ENCODE assay signal across 8 cellular contexts in genomic region chr2:96527990-96528679, GRCh38. TPM values are rescaled to one million over a fixed set of nuclear protein-coding genes. Genes with fewer than 3 reads are reported as not detected.
DNase-seq lines count a peak whose midpoint lies in the region; TF ChIP-seq lines count a peak whose summit lies in the region.

No MANE protein-coding gene starts in this region.

- H3K9me3 ChIP-seq in Peyer's patch (no peaks in the 10 kb centered on the region), adrenal gland (replicated peaks in 1 of 3) (no peaks in the 10 kb centered on the region)

- WGBS in adrenal gland, 4 donors = 46 to 64% (median 49%) methylated on average over 13 of the region's 13 CpGs

- H3K27ac ChIP-seq in Peyer's patch = peak overlapping the region; percentile 65 to 87 (median 70)
- H3K27ac ChIP-seq in adrenal gland = peak overlapping the region in 4 of 5 donors; percentile 19 to 87 (median 72)

- peak in 2 of 3 donors; percentile 51 to 74 for DNase-seq in Peyer's patch
- DNase-seq in adrenal gland = peak; percentile 32 to 68 (median 53)
- peak; percentile 49 for DNase-seq in iris pigment epithelial cell (ENCODE audit: low read depth)
- peak; percentile 63 to 68 for DNase-seq in stimulated activated CD4-positive, alpha-beta T cell treated with anti-CD3 and anti-CD28 coated beads, Interleukin-4, amount 100 ng/mL, for 4 hours
- DNase-seq in middle frontal gyrus (ENCODE audit: extremely low spot score, low spot score) = no peak
- no peak for DNase-seq in RKO (ENCODE audit: low spot score)
- DNase-seq in DMS79 (lab: John Stamatoyannopoulos, UW) = no peak

- H3K27me3 ChIP-seq in Peyer's patch = no peaks in the 10 kb centered on the region
- no peaks in the 10 kb centered on the region for H3K27me3 ChIP-seq in adrenal gland

- TF ChIP-seq POLR2A in Peyer's patch (IDR thresholded peaks at IDR 0.05) = no peak
- no peak for TF ChIP-seq POLR2A in adrenal gland (IDR thresholded peaks at IDR 0.05)

- TF ChIP-seq CTCF in Peyer's patch (IDR thresholded peaks at IDR 0.05) = no peak
- TF ChIP-seq CTCF in adrenal gland (IDR thresholded peaks at IDR 0.05) = no peak

- peaks cover 0 to 59% (median 3%) of the 10 kb centered on the region in 4 donors for H3K4me1 ChIP-seq in Peyer's patch
- peaks cover 1 to 27% of the 10 kb centered on the region in 2 donors for H3K4me1 ChIP-seq in adrenal gland (replicated peaks in 1 of 2)

- H3K4me3 ChIP-seq in GM08714 (ENCODE audit: low read length) = peak overlapping the region; percentile 27; the same call in 1 of the 2 replicates
- H3K4me3 ChIP-seq in Peyer's patch = peak overlapping the region; percentile 44 to 64 (median 58)
- peak overlapping the region in 2 of 4 donors; percentile 70 to 73 for H3K4me3 ChIP-seq in adrenal gland

- H3K36me3 ChIP-seq in Peyer's patch (no peaks in the 10 kb centered on the region), adrenal gland (replicated peaks in 1 of 2) (no peaks in the 10 kb centered on the region)

- intact Hi-C loops in adrenal gland (cut with DNase I) = no loop called here

RNA-seq across cellular contexts. Expression of gene ARID5A, which starts 8.4 kb away (rescaled TPM):
- total RNA-seq in Peyer's patch (10 to 100 TPM in 3 of 4 donors, 1 to 10 TPM in 1; 3.9 to 44.6 (median 16.9) TPM), adrenal gland (10 to 100 TPM in 6 of 8 donors, 1 to 10 TPM in 2; 9.0 to 25.4 (median 14.3) TPM)
- polyA plus RNA-seq in adrenal gland = 10 to 100 TPM in 2 of 3 donors, 1 to 10 TPM in 1; 1.3 to 39.6 (median 26.1) TPM

RNA-seq across cellular contexts. Expression of gene NEURL3, which starts 23.0 kb away (rescaled TPM):
- total RNA-seq in Peyer's patch (10 to 100 TPM in 2 of 4 donors, 1 to 10 TPM in 1, not detected in 1; 1.7 to 23.6 (median 20.2) TPM), adrenal gland (under 1 TPM in 1 of 8 donors, not detected in 7; 0.41 TPM)
- polyA plus RNA-seq in adrenal gland = under 1 TPM in 2 of 3 donors, not detected in 1; 0.03 to 0.24 TPM

Comparison
In these comparisons a context has a peak if more than half of its experiments do, and no peak if none do; other contexts are left out.
1. DNase-seq: peak in Peyer's patch (2 of 3), adrenal gland (7 of 7), iris pigment epithelial cell (single experiment) and stimulated activated CD4-positive, alpha-beta T cell treated with anti-CD3 and anti-CD28 coated beads, Interleukin-4, amount 100 ng/mL, for 4 hours (2 of 2); none in middle frontal gyrus (single experiment), RKO (single experiment) and DMS79 (single experiment).